9 cellular contexts compared by ENCODE assay signal in genomic region chr12:13195848-13196301, GRCh38. TPM values are rescaled to one million over a fixed set of nuclear protein-coding genes. Genes with fewer than 3 reads are reported as not detected.
DNase-seq lines count a peak whose midpoint lies in the region; ATAC-seq and TF ChIP-seq lines count a peak whose summit lies in the region.
"Had no signal": no experiment of that assay in that cellular context is flagged by ENCODE, and none has a peak within 500 bp of the region (broad histone marks: within the 10 kb centered on the region; RNA-seq: fewer than 3 reads in every experiment).

No MANE protein-coding gene starts in this region.

- no peak for TF ChIP-seq POLR2A in vagina (IDR thresholded peaks at IDR 0.05)

- H3K9me3 Mint-ChIP-seq in activated naive CD4-positive, alpha-beta T cell treated with anti-CD3 and anti-CD28 coated beads, Interleukin-2, amount 10 ng/mL, durations not matched to agents 7 days and 5 days = no peaks in the 10 kb centered on the region
- H3K9me3 Mint-ChIP-seq: natural killer cell had no signal

- ATAC-seq in mucosa of descending colon (peak; percentile 76), GM18861 (IDR thresholded peaks at IDR 0.05; ENCODE audit: unreplicated experiment) (no peak)

- peak overlapping the region; percentile 89 for H3K27ac ChIP-seq in vagina

- no peaks in the 10 kb centered on the region for H3K36me3 Mint-ChIP-seq in activated naive CD4-positive, alpha-beta T cell treated with anti-CD3 and anti-CD28 coated beads, Interleukin-2, amount 10 ng/mL, durations not matched to agents 7 days and 5 days
- H3K36me3 Mint-ChIP-seq: natural killer cell had no signal

- H3K36me3 ChIP-seq in mucosa of descending colon (ENCODE audit: low read depth) = no peaks in the 10 kb centered on the region
- no peaks in the 10 kb centered on the region for H3K36me3 ChIP-seq in vagina

- peaks cover 70% of the 10 kb centered on the region for H3K27me3 Mint-ChIP-seq in activated naive CD4-positive, alpha-beta T cell treated with anti-CD3 and anti-CD28 coated beads, Interleukin-2, amount 10 ng/mL, durations not matched to agents 7 days and 5 days

- H3K4me1 ChIP-seq in mucosa of descending colon (ENCODE audit: low read depth) (peaks cover 22% of the 10 kb centered on the region), vagina (peaks cover 58% of the 10 kb centered on the region)

- no peak for DNase-seq in activated naive CD4-positive, alpha-beta T cell treated with anti-CD3 and anti-CD28 coated beads, Interleukin-2, amount 10 ng/mL, durations not matched to agents 7 days and 5 days
- DNase-seq in activated naive CD4-positive, alpha-beta T cell treated with Interleukin-2 at 50 U/mL for 16 hours = no peak
- DNase-seq in cerebellar cortex (ENCODE audit: low spot score) = peak; percentile 71
- DNase-seq in mucosa of descending colon = peak in 2 of 3 donors; percentile 50 to 53
- no peak for DNase-seq in vagina (ENCODE audit: extremely low spot score in 2 of 2)
- DNase-seq in DMS79 (lab: John Stamatoyannopoulos, UW) = no peak
- DNase-seq in NCI-H510A (lab: John Stamatoyannopoulos, UW) = no peak

- H3K27ac Mint-ChIP-seq in activated naive CD4-positive, alpha-beta T cell treated with anti-CD3 and anti-CD28 coated beads, Interleukin-2, amount 10 ng/mL, durations not matched to agents 7 days and 5 days = peak overlapping the region; percentile 79

- TF ChIP-seq CTCF in mucosa of descending colon (IDR thresholded peaks at IDR 0.05) (no peak), vagina (IDR thresholded peaks at IDR 0.05) (no peak)

- H3K4me3 ChIP-seq in mucosa of descending colon (no peak overlapping the region), vagina (peak overlapping the region in 1 of 2 donors; percentile 65)

- CTCF ChIA-PET in activated naive CD4-positive, alpha-beta T cell treated with anti-CD3 and anti-CD28 coated beads, Interleukin-2, amount 10 ng/mL, durations not matched to agents 7 days and 5 days (lab: Charles Lee) = interaction anchor here (0.6 to 1.4 kb wide), 5 partner anchors 16 to 100 kb away, joined by 3 to 7 read pairs (median 3); no protein-coding TSS in a partner anchor

- H3K27me3 ChIP-seq in vagina = no peaks in the 10 kb centered on the region

- no peaks in the 10 kb centered on the region for H3K9me3 ChIP-seq in mucosa of descending colon
- H3K9me3 ChIP-seq in vagina = no peaks in the 10 kb centered on the region

- H3K4me1 Mint-ChIP-seq in activated naive CD4-positive, alpha-beta T cell treated with anti-CD3 and anti-CD28 coated beads, Interleukin-2, amount 10 ng/mL, durations not matched to agents 7 days and 5 days = peaks cover 67% of the 10 kb centered on the region

- peak overlapping the region; percentile 67 for H3K4me3 Mint-ChIP-seq in activated naive CD4-positive, alpha-beta T cell treated with anti-CD3 and anti-CD28 coated beads, Interleukin-2, amount 10 ng/mL, durations not matched to agents 7 days and 5 days

- intact Hi-C loops in mucosa of descending colon (cut with DNase I, micrococcal nuclease) = loop anchor here in 1 of 2 donors (5.0 kb wide), 1 partner anchor 94 kb away; the partner anchor contains the start of gene GSG1
- intact Hi-C loops in vagina (cut with DNase I) = loop anchor here (2.0 to 5.0 kb wide), 2 partner anchors 49 to 95 kb away; no protein-coding TSS in a partner anchor

RNA-seq across cellular contexts. Expression of gene EMP1, which starts 0.7 kb away (rescaled TPM):
- total RNA-seq in mucosa of descending colon = 100 to 1,000 TPM; 245 to 680 (median 667) TPM
- total RNA-seq in vagina = 675 TPM

Comparison
In these comparisons a context has a peak if more than half of its experiments do, and no peak if none do; other contexts are left out.
1. DNase-seq: peak in cerebellar cortex (single experiment) and mucosa of descending colon (2 of 3); none in activated naive CD4-positive, alpha-beta T cell treated with anti-CD3 and anti-CD28 coated beads, Interleukin-2, amount 10 ng/mL, durations not matched to agents 7 days and 5 days (single experiment), activated naive CD4-positive, alpha-beta T cell treated with Interleukin-2 at 50 U/mL for 16 hours (single experiment), vagina (0 of 2), DMS79 (single experiment) and NCI-H510A (single experiment).